ENCODE assay signal across 20 cellular contexts in the genomic region with DNA sequence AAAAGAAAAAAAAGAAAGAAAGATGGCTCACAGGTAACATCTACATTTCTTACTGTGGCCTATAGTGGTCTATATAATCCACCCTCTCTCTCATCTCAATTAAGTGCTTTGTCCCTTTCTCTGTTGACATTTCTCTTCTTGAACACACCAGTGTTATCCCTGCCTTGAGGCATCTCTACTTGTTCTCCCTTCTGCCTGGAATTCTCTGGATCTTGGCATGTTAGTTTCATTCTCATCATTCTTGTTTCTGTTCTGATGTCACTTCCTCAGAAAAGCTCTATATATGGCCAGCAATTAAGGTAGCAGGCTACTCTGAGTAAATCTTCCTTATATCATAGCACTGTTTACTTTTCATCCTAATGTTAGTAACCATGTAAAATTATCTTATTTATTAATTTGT.
DNase-seq lines count a peak whose midpoint lies in the region; TF ChIP-seq lines count a peak whose summit lies in the region.
"Had no signal": no experiment of that assay in that cellular context is flagged by ENCODE, and none has a peak within 500 bp of the region (broad histone marks: within the 10 kb centered on the region; RNA-seq: fewer than 3 reads in every experiment).

No MANE protein-coding gene starts in this region.

- H3K27ac ChIP-seq in smooth muscle cell (ENCODE audit: low read depth) (no peak overlapping the region), colonic mucosa (no peak overlapping the region)
- H3K27ac ChIP-seq: 22Rv1, A549, C4-2B had no signal

- H3K36me3 ChIP-seq in adipocyte (ENCODE audit: control insufficient read depth, insufficient read depth, low read length, severe bottlenecking) (no peaks in the 10 kb centered on the region), smooth muscle cell (ENCODE audit: low read depth) (no peaks in the 10 kb centered on the region), colonic mucosa (no peaks in the 10 kb centered on the region)

- H3F3A ChIP-seq in smooth muscle cell (ENCODE audit: low read depth): no peaks in the 10 kb centered on the region

- H3K9me3 ChIP-seq in adipocyte (ENCODE audit: control insufficient read depth, low read length): no peaks in the 10 kb centered on the region
- no peaks in the 10 kb centered on the region for H3K9me3 ChIP-seq in smooth muscle cell (replicated peaks; ENCODE audit: low read depth)
- no peaks in the 10 kb centered on the region for H3K9me3 ChIP-seq in colonic mucosa
- H3K9me3 ChIP-seq: A549, Caco-2 had no signal

- H2AFZ ChIP-seq in smooth muscle cell (ENCODE audit: low read depth): peak overlapping the region; percentile 61

- intact Hi-C loops in colonic mucosa (cut with DNase I): no loop called here

- H3K4me3 ChIP-seq in adipocyte (ENCODE audit: low read length): no peak overlapping the region
- H3K4me3 ChIP-seq in smooth muscle cell: no peak overlapping the region
- H3K4me3 ChIP-seq in colonic mucosa: no peak overlapping the region
- H3K4me3 ChIP-seq: A549 had no signal

- H3K27me3 ChIP-seq in adipocyte (replicated peaks; ENCODE audit: control insufficient read depth, insufficient read depth, low read length): no peaks in the 10 kb centered on the region
- no peaks in the 10 kb centered on the region for H3K27me3 ChIP-seq in smooth muscle cell (ENCODE audit: low read depth)
- H3K27me3 ChIP-seq in colonic mucosa: no peaks in the 10 kb centered on the region

- peak; percentile 6 for DNase-seq in EH (ENCODE audit: low read depth)
- peak; percentile 12 for DNase-seq in adipocyte (ENCODE audit: low read depth)
- DNase-seq in fibroblast of peridontal ligament (ENCODE audit: extremely low read depth): peak; percentile 38
- DNase-seq in smooth muscle cell (lab: John Stamatoyannopoulos, UW; ENCODE audit: unreplicated experiment): no peak
- no peak for DNase-seq in effector CD4-positive, alpha-beta T cell
- DNase-seq in SHP77 (lab: John Stamatoyannopoulos, UW): no peak
- DNase-seq in colonic mucosa: no peak
- DNase-seq: AML-193; Caco-2; CD4-positive, alpha-beta T cell; DMS153; DMS79; GF-D8; GOT3; H7; HFFc6; KBM-7 had no signal

- no peak overlapping the region for H3K4me2 ChIP-seq in smooth muscle cell
- H3K4me2 ChIP-seq: A549 had no signal

- H3K9ac ChIP-seq in adipocyte (ENCODE audit: low read length) (no peak overlapping the region), smooth muscle cell (ENCODE audit: low read depth) (no peak overlapping the region), colonic mucosa (ENCODE audit: low read depth in 2 of 2, low read length in 2 of 2) (no peak overlapping the region)

- TF ChIP-seq CTCF in smooth muscle cell (IDR thresholded peaks at IDR 0.05; ENCODE audit: borderline replicate concordance, insufficient read depth, poor library complexity, severe bottlenecking): no peak
- no peak for TF ChIP-seq CTCF in colonic mucosa (IDR thresholded peaks at IDR 0.05)

- H3K4me1 ChIP-seq in adipocyte (ENCODE audit: control insufficient read depth, insufficient read depth, low read length): peaks cover 8% of the 10 kb centered on the region
- no peaks in the 10 kb centered on the region for H3K4me1 ChIP-seq in smooth muscle cell (ENCODE audit: low read depth)
- H3K4me1 ChIP-seq in colonic mucosa: no peaks in the 10 kb centered on the region
- H3K4me1 ChIP-seq: A549, Caco-2 had no signal

- no peaks in the 10 kb centered on the region for H3K79me2 ChIP-seq in smooth muscle cell (ENCODE audit: low read depth)

- no peaks in the 10 kb centered on the region for H4K20me1 ChIP-seq in smooth muscle cell (ENCODE audit: low read depth)

Comparison
In these comparisons a context has a peak if more than half of its experiments do, and no peak if none do; other contexts are left out.
1. DNase-seq: peak in EH (single experiment), adipocyte (single experiment) and fibroblast of peridontal ligament (single experiment); none in smooth muscle cell (single experiment), effector CD4-positive, alpha-beta T cell (single experiment), SHP77 (0 of 2) and colonic mucosa (single experiment).